ENCODE assay signal across 26 cellular contexts in genomic region chr13:105921711-105922110, GRCh38.
"Had no signal": no experiment of that assay in that cellular context is flagged by ENCODE, and none has a peak within 500 bp of the region (broad histone marks: within the 10 kb centered on the region; RNA-seq: fewer than 3 reads in every experiment).

No MANE protein-coding gene starts in this region.

- H3K27me3 Mint-ChIP-seq: natural killer cell treated with Interleukin-12 subunit alpha and Interleukin-12 subunit beta and Interleukin-15 and Interleukin-18, amount 100 ng/mL, for 72 hours; stimulated activated memory B cell treated with anti-CD40 and anti-IgM and Interleukin-4, amounts not matched to agents 10 μg/mL and 1 μg/mL and 100 μg/mL, for 72 hours had no signal

- H3K4me3 Mint-ChIP-seq: naive thymus-derived CD4-positive, alpha-beta T cell; natural killer cell treated with Interleukin-12 subunit alpha and Interleukin-12 subunit beta and Interleukin-15 and Interleukin-18, amount 100 ng/mL, for 72 hours; stimulated activated memory B cell treated with anti-CD40 and anti-IgM and Interleukin-4, amounts not matched to agents 10 μg/mL and 1 μg/mL and 100 μg/mL, for 72 hours had no signal

- H3K4me3 ChIP-seq: heart right ventricle, left lung, lower lobe of right lung, ovary, prostate gland, skin epidermis, spleen, stomach, testis, thyroid gland, upper lobe of right lung had no signal

- H3K27ac ChIP-seq: heart right ventricle, left lung, lower lobe of right lung, ovary, prostate gland, skin epidermis, spleen, stomach, testis, thyroid gland, upper lobe of right lung had no signal

- H3K36me3 ChIP-seq: heart right ventricle, left lung, lower lobe of right lung, ovary, prostate gland, spleen, stomach, thyroid gland, upper lobe of right lung had no signal

- H3K9me3 ChIP-seq: heart right ventricle, left lung, lower lobe of right lung, ovary, prostate gland, spleen, stomach, testis, thyroid gland, upper lobe of right lung had no signal

- H3K27ac Mint-ChIP-seq: naive thymus-derived CD4-positive, alpha-beta T cell; natural killer cell treated with Interleukin-12 subunit alpha and Interleukin-12 subunit beta and Interleukin-15 and Interleukin-18, amount 100 ng/mL, for 72 hours; stimulated activated memory B cell treated with anti-CD40 and anti-IgM and Interleukin-4, amounts not matched to agents 10 μg/mL and 1 μg/mL and 100 μg/mL, for 72 hours had no signal

- ATAC-seq: heart right ventricle; left cardiac atrium; left lung; lower lobe of right lung; naive thymus-derived CD4-positive, alpha-beta T cell; natural killer cell treated with Interleukin-12 subunit alpha and Interleukin-12 subunit beta and Interleukin-15 and Interleukin-18, amount 100 ng/mL, for 72 hours; right cardiac atrium; sciatic nerve; stimulated activated memory B cell treated with anti-CD40 and anti-IgM and Interleukin-4, amounts not matched to agents 10 μg/mL and 1 μg/mL and 100 μg/mL, for 72 hours; upper lobe of right lung had no signal

- DNase-seq: heart right ventricle; hippocampal formation; kidney glomerular epithelial cell; left cardiac atrium; left lung; lower lobe of right lung; mammary epithelial cell; mesenchymal stem cell; naive thymus-derived CD4-positive, alpha-beta T cell; ovary; posterior cingulate gyrus; retina; right cardiac atrium; spleen; stimulated activated CD4-positive, alpha-beta T cell treated with anti-CD3 and anti-CD28 coated beads, Interleukin-4, amount 100 ng/mL, for 24 hours; stimulated activated naive CD4-positive, alpha-beta T cell treated with Interleukin-2 at 50 U/mL for 16 hours; stomach; testis; thyroid gland; trophoblast cell; upper lobe of right lung had no signal

- H3K4me1 ChIP-seq: left lung, lower lobe of right lung, prostate gland, spleen, testis, thyroid gland, upper lobe of right lung had no signal

- H3K4me1 Mint-ChIP-seq: naive thymus-derived CD4-positive, alpha-beta T cell; stimulated activated memory B cell treated with anti-CD40 and anti-IgM and Interleukin-4, amounts not matched to agents 10 μg/mL and 1 μg/mL and 100 μg/mL, for 72 hours had no signal

- H3K27me3 ChIP-seq: left lung, ovary, spleen, stomach, testis, thyroid gland, upper lobe of right lung had no signal
